Comparison of ENCODE assay signal across 22 cellular contexts in genomic region chr20:58141496-58141895, GRCh38.
DNase-seq lines count a peak whose midpoint lies in the region; ATAC-seq, FAIRE-seq and TF ChIP-seq lines count a peak whose summit lies in the region.
"Had no signal": no experiment of that assay in that cellular context is flagged by ENCODE, and none has a peak within 500 bp of the region (broad histone marks: within the 10 kb centered on the region; RNA-seq: fewer than 3 reads in every experiment).

No MANE protein-coding gene starts in this region.

- DNase-seq in HTR-8/SVneo (ENCODE audit: insufficient read length, low spot score) = no peak
- peak in 37 of 61 donors; percentile 7 to 65 (median 22) for DNase-seq in caudate nucleus (lab: John Stamatoyannopoulos, UW)
- peak; percentile 7 for DNase-seq in midbrain (lab: John Stamatoyannopoulos, UW)
- DNase-seq in suprapubic skin (ENCODE audit: low spot score in 2 of 2) = peak in 1 of 2 donors; percentile 49
- no peak for DNase-seq in activated naive CD4-positive, alpha-beta T cell treated with Interleukin-2 at 50 U/mL for 16 hours
- DNase-seq: ACHN; CD4-positive, alpha-beta memory T cell; DMS79 treated with DMSO at 0.1 percent for 48 hours; GOT3; NCI-H1092 treated with DMSO at 0.1 percent for 48 hours; NCI-H1694; NCI-H2107; NCI-H226; PC-3; SHP77 had no signal

- no peak for TF ChIP-seq POLR2A in suprapubic skin (IDR thresholded peaks at IDR 0.05)

- WGBS in suprapubic skin = 59% methylated on average over 4 of the region's 4 CpGs

- peak; percentile 94 for FAIRE-seq in HTR-8/SVneo (lab: Jason Lieb, UNC)
- FAIRE-seq: D721Med, G401.6, GM12891 had no signal

- peaks cover 31% of the 10 kb centered on the region for H3K27me3 ChIP-seq in suprapubic skin

- H3K4me1 ChIP-seq in suprapubic skin = peaks cover 5% of the 10 kb centered on the region

- H3K27ac ChIP-seq in caudate nucleus (ENCODE audit: low read depth, low read length) = peak overlapping the region; percentile 66
- peak overlapping the region; percentile 68 for H3K27ac ChIP-seq in suprapubic skin
- H3K27ac ChIP-seq: HL-60, KMS-11 had no signal

- TF ChIP-seq EP300 in suprapubic skin (IDR thresholded peaks at IDR 0.05) = no peak

- TF ChIP-seq CTCF in suprapubic skin (IDR thresholded peaks at IDR 0.05) = no peak

- no peak overlapping the region for H3K4me3 ChIP-seq in suprapubic skin

- no peaks in the 10 kb centered on the region for H3K9me3 ChIP-seq in suprapubic skin

- no peak for ATAC-seq in GM18511 (IDR thresholded peaks at IDR 0.05; ENCODE audit: unreplicated experiment)
- no peak for ATAC-seq in GM19452 (IDR thresholded peaks at IDR 0.05; ENCODE audit: unreplicated experiment)
- ATAC-seq: PC-3 had no signal

- no peaks in the 10 kb centered on the region for H3K36me3 ChIP-seq in suprapubic skin

Comparison
In these comparisons a context has a peak if more than half of its experiments do, and no peak if none do; other contexts are left out.
1. DNase-seq: peak in caudate nucleus (37 of 61) and midbrain (single experiment); none in HTR-8/SVneo (single experiment) and activated naive CD4-positive, alpha-beta T cell treated with Interleukin-2 at 50 U/mL for 16 hours (single experiment).